Comparison of ENCODE assay signal across 8 cellular contexts in genomic region chr11:128481135-128481534, GRCh38.
DNase-seq lines count a peak whose midpoint lies in the region; ATAC-seq and TF ChIP-seq lines count a peak whose summit lies in the region.

No MANE protein-coding gene starts in this region.

- H3K27ac Mint-ChIP-seq in stimulated activated naive CD8-positive, alpha-beta T cell treated with anti-CD3 and anti-CD28 coated beads, Interleukin-15, Interleukin-2, amounts not matched to agents 100 ng/mL and 50 ng/mL, for 24 hours: peak overlapping the region; percentile 97

- H3K36me3 ChIP-seq in breast epithelium (no peaks in the 10 kb centered on the region), right lobe of liver (peaks cover 4 to 12% (median 5%) of the 10 kb centered on the region in 4 donors)

- H3K9me3 Mint-ChIP-seq in stimulated activated naive CD8-positive, alpha-beta T cell treated with anti-CD3 and anti-CD28 coated beads, Interleukin-15, Interleukin-2, amounts not matched to agents 100 ng/mL and 50 ng/mL, for 24 hours: no peaks in the 10 kb centered on the region

- H3K27me3 Mint-ChIP-seq in stimulated activated naive CD8-positive, alpha-beta T cell treated with anti-CD3 and anti-CD28 coated beads, Interleukin-15, Interleukin-2, amounts not matched to agents 100 ng/mL and 50 ng/mL, for 24 hours: no peaks in the 10 kb centered on the region

- H3K4me3 Mint-ChIP-seq in stimulated activated naive CD8-positive, alpha-beta T cell treated with anti-CD3 and anti-CD28 coated beads, Interleukin-15, Interleukin-2, amounts not matched to agents 100 ng/mL and 50 ng/mL, for 24 hours: peak overlapping the region; percentile 82

- H3K4me1 Mint-ChIP-seq in stimulated activated naive CD8-positive, alpha-beta T cell treated with anti-CD3 and anti-CD28 coated beads, Interleukin-15, Interleukin-2, amounts not matched to agents 100 ng/mL and 50 ng/mL, for 24 hours (ENCODE audit: low read depth): peaks cover 99% of the 10 kb centered on the region

- TF ChIP-seq CTCF in breast epithelium (IDR thresholded peaks at IDR 0.05) (no peak), right lobe of liver (IDR thresholded peaks at IDR 0.05) (no peak)

- intact Hi-C loops in breast epithelium (cut with DNase I; ENCODE audit: low total_unique reads) (no loop called here), right lobe of liver (cut with DNase I) (loop anchor here in 1 of 2 donors (10.0 kb wide), 1 partner anchor 154 kb away; no protein-coding TSS in a partner anchor)

- no peak for DNase-seq in stimulated activated naive CD8-positive, alpha-beta T cell treated with anti-CD3 and anti-CD28 coated beads, Interleukin-15, Interleukin-2, amounts not matched to agents 100 U/mL and 50 U/mL, for 24 hours
- DNase-seq in breast epithelium (ENCODE audit: low spot score in 2 of 2): no peak
- DNase-seq in right lobe of liver: no peak
- no peak for DNase-seq in GM19238 (ENCODE audit: insufficient read length, low spot score)
- no peak for DNase-seq in NOMO-1 (lab: John Stamatoyannopoulos, UW; ENCODE audit: unreplicated experiment in 2 of 2)
- DNase-seq in NCI-H1417 (lab: John Stamatoyannopoulos, UW): no peak
- DNase-seq in NCI-H1436 treated with DMSO at 0.1 percent for 48 hours (lab: John Stamatoyannopoulos, UW): no peak

- TF ChIP-seq POLR2A in breast epithelium (IDR thresholded peaks at IDR 0.05) (no peak), right lobe of liver (IDR thresholded peaks at IDR 0.05) (no peak)

- peaks cover 98% of the 10 kb centered on the region for H3K36me3 Mint-ChIP-seq in stimulated activated naive CD8-positive, alpha-beta T cell treated with anti-CD3 and anti-CD28 coated beads, Interleukin-15, Interleukin-2, amounts not matched to agents 100 ng/mL and 50 ng/mL, for 24 hours (ENCODE audit: low read depth)

- H3K27me3 ChIP-seq in breast epithelium (no peaks in the 10 kb centered on the region), right lobe of liver (no peaks in the 10 kb centered on the region)

- H3K4me3 ChIP-seq in breast epithelium (no peak overlapping the region), right lobe of liver (no peak overlapping the region)

- H3K9me3 ChIP-seq in breast epithelium (no peaks in the 10 kb centered on the region), right lobe of liver (no peaks in the 10 kb centered on the region)

- ATAC-seq in stimulated activated naive CD8-positive, alpha-beta T cell treated with anti-CD3 and anti-CD28 coated beads, Interleukin-15, Interleukin-2, amounts not matched to agents 100 U/mL and 50 U/mL, for 24 hours: no peak
- ATAC-seq in right lobe of liver: peak in 2 of 4 donors; percentile 26 to 50

- H3K27ac ChIP-seq in breast epithelium (peak overlapping the region; percentile 88 to 90), right lobe of liver (peak overlapping the region in 2 of 3 donors; percentile 24 to 47)

- WGBS in right lobe of liver (ENCODE audit: insufficient coverage, low coverage, low lambda C conversion rate, missing lambda C conversion rate): 47% methylated on average over 2 of the region's 2 CpGs

- H3K4me1 ChIP-seq in breast epithelium (peaks cover 10 to 44% of the 10 kb centered on the region in 2 donors), right lobe of liver (peaks cover 0 to 20% (median 0%) of the 10 kb centered on the region in 4 donors)
